Comparison of ENCODE assay signal across 1 cellular context in the genomic region with DNA sequence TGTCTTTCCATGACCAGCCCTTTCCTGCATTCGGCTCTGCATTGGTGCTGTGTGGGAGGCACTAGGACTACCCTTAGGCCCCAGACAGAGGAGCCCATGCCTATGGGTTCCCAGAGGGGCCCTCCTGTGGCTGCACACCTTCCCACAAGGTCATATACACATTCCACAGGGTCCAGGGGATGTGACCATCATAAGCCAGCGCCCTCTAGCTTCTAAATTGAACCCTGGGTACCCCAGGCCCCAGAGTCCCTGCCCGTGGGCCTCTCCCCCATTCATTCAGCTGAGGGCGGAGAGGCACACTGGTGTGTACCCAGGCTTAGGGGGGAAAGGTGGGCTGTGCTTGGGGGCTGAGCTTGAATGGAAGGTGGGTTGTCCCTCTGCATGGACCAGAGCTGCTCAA.
TF ChIP-seq lines count a peak whose summit lies in the region.

No MANE protein-coding gene starts in this region.

TF ChIP-seq in GM23338, 12 proteins besides CTCF, POLR2A, EP300 and RAD21 (continued from another document):
- TF ChIP-seq ZNF462 (CRISPR knock-in tag; IDR thresholded peaks at IDR 0.05) (no peak), ETS1 (IDR thresholded peaks at IDR 0.05) (no peak), CREB1 (CRISPR knock-in tag; IDR thresholded peaks at IDR 0.05; ENCODE audit: low read depth) (no peak), JUNB (IDR thresholded peaks at IDR 0.05; ENCODE audit: unreplicated experiment) (no peak), ZNF331 (CRISPR knock-in tag; IDR thresholded peaks at IDR 0.05; ENCODE audit: low read depth) (no peak), NANOG (IDR thresholded peaks at IDR 0.05; ENCODE audit: borderline replicate concordance) (no peak), EZH2 (IDR thresholded peaks at IDR 0.05; ENCODE audit: low read depth, unreplicated experiment) (no peak), ZNF114 (CRISPR knock-in tag; IDR thresholded peaks at IDR 0.05) (no peak), EZH2phosphoT487 (IDR thresholded peaks at IDR 0.05; ENCODE audit: unreplicated experiment) (no peak), POLR2AphosphoS5 (IDR thresholded peaks at IDR 0.05; ENCODE audit: low read depth) (no peak)
- TF ChIP-seq, protein P1, sequence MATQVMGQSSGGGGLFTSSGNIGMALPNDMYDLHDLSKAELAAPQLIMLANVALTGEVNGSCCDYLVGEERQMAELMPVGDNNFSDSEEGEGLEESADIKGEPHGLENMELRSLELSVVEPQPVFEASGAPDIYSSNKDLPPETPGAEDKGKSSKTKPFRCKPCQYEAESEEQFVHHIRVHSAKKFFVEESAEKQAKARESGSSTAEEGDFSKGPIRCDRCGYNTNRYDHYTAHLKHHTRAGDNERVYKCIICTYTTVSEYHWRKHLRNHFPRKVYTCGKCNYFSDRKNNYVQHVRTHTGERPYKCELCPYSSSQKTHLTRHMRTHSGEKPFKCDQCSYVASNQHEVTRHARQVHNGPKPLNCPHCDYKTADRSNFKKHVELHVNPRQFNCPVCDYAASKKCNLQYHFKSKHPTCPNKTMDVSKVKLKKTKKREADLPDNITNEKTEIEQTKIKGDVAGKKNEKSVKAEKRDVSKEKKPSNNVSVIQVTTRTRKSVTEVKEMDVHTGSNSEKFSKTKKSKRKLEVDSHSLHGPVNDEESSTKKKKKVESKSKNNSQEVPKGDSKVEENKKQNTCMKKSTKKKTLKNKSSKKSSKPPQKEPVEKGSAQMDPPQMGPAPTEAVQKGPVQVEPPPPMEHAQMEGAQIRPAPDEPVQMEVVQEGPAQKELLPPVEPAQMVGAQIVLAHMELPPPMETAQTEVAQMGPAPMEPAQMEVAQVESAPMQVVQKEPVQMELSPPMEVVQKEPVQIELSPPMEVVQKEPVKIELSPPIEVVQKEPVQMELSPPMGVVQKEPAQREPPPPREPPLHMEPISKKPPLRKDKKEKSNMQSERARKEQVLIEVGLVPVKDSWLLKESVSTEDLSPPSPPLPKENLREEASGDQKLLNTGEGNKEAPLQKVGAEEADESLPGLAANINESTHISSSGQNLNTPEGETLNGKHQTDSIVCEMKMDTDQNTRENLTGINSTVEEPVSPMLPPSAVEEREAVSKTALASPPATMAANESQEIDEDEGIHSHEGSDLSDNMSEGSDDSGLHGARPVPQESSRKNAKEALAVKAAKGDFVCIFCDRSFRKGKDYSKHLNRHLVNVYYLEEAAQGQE (IDR thresholded peaks at IDR 0.05; ENCODE audit: unreplicated experiment): no peak
